In the genomic region with DNA sequence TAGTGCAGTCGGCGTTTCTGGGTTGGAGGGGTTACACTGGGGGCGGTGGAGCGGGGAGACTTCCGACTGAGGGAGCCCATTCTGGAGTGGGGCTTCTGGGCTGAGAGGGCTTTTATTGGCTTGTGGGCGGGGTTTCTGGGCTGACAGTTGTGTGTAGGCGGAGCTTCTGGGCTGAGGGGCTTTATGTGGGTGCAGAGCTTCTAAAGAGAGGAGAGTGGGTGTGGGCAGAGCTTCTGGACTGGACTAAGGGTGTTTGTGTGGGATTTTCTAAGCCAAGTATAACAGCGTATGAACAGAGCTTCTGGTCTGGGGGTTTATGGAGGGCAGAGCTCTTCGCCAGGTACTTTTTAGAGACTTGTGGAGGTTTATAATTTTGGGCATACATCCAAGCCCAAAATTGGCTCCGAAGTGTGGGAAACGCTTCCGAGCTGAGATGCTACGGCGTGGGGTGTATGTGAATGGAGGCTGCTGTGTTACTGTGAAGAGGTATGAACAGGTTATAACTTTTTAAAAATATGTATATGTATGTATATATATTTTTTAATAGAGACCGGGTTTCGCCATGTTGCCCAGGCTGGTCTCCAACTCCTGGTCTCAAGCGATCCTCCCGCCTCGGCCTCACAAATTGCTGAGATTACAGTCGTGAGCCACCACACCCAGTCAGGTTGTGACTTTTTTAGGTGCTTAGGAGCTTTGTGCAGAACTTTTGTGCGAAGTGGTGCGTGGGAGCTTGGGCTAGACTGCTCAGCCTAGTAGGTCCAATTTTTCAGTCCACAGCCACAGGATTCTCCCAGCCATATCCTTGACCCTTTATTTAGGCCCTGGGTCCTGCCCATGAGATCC, we compare ENCODE assay signal across 8 cellular contexts. TPM values are rescaled to one million over a fixed set of nuclear protein-coding genes. Genes with fewer than 3 reads are reported as not detected.
DNase-seq lines count a peak whose midpoint lies in the region; FAIRE-seq and TF ChIP-seq lines count a peak whose summit lies in the region.

No MANE protein-coding gene starts in this region.

- H2AK5ac ChIP-seq in mesendoderm (ENCODE audit: low read length), result peak overlapping the region; percentile 23

- TF ChIP-seq CTCF in HL-60 (IDR thresholded peaks at IDR 0.05; ENCODE audit: insufficient read depth, low read length), result no peak
- no peak for TF ChIP-seq CTCF in bronchial epithelial cell (IDR thresholded peaks at IDR 0.05; ENCODE audit: insufficient read depth, low read length, severe bottlenecking)

- H3K27me3 ChIP-seq in HL-60 (ENCODE audit: insufficient read depth, poor library complexity, severe bottlenecking) (no peaks in the 10 kb centered on the region), bronchial epithelial cell (ENCODE audit: control insufficient read depth, insufficient read depth, low read length) (no peaks in the 10 kb centered on the region), mesendoderm (ENCODE audit: insufficient read depth, low read length, poor library complexity) (no peaks in the 10 kb centered on the region)

- H3K56ac ChIP-seq in mesendoderm (ENCODE audit: low read length), result peak overlapping the region; percentile 80

- no peak overlapping the region for H2BK15ac ChIP-seq in mesendoderm (replicated peaks; ENCODE audit: low read depth)

- H3K9ac ChIP-seq in mesendoderm (ENCODE audit: low read length), result peak overlapping the region; percentile 65

- WGBS in mesendoderm (ENCODE audit: extremely low coverage, insufficient coverage, low lambda C conversion rate), result no CpG with 5 or more reads among the region's 22 CpGs

- no peak overlapping the region for H3K4ac ChIP-seq in mesendoderm (ENCODE audit: low read depth, low read length)

- no peak overlapping the region for H3K23ac ChIP-seq in mesendoderm (ENCODE audit: low read length)

- peaks cover 8% of the 10 kb centered on the region for H3K4me1 ChIP-seq in mesendoderm (ENCODE audit: control insufficient read depth, low read depth, low read length)

- H3K27ac ChIP-seq in HL-60 (replicated peaks), result peak overlapping the region; percentile 83
- H3K27ac ChIP-seq in mesendoderm (ENCODE audit: low read depth, low read length), result no peak overlapping the region

- H3K4me3 ChIP-seq in GM08714 (ENCODE audit: low read length) (peak overlapping the region; percentile 68), HL-60 (replicated peaks; ENCODE audit: insufficient read depth, low read length) (peak overlapping the region; percentile 89), bronchial epithelial cell (ENCODE audit: low read depth, low read length) (peak overlapping the region; percentile 67), mesendoderm (ENCODE audit: low read length) (peak overlapping the region; percentile 66)

- DNase-seq in HL-60 (ENCODE audit: low read depth in 1 of 2, low spot score in 1 of 2) (no peak), bronchial epithelial cell (ENCODE audit: low read depth) (no peak), mesendoderm (no peak), SW480 (ENCODE audit: low spot score) (no peak), NCI-H2227 treated with DMSO at 0.1 percent for 48 hours (lab: John Stamatoyannopoulos, UW) (no peak), AG08396 (ENCODE audit: low spot score) (no peak)
- DNase-seq in stimulated activated CD4-positive, alpha-beta T cell treated with anti-CD3 and anti-CD28 coated beads, Interleukin-2, amount 100 ng/mL, for 48 hours, result no peak

- peaks cover 12% of the 10 kb centered on the region for H3K36me3 ChIP-seq in bronchial epithelial cell (ENCODE audit: control insufficient read depth, insufficient read depth, low read length)
- peaks cover 5% of the 10 kb centered on the region for H3K36me3 ChIP-seq in mesendoderm (ENCODE audit: control insufficient read depth, insufficient read depth, low read length)

- no peak for FAIRE-seq in bronchial epithelial cell (lab: Jason Lieb, UNC)

- H4K8ac ChIP-seq in mesendoderm (ENCODE audit: low read depth, low read length), result no peak overlapping the region

- peak overlapping the region; percentile 35 for H3K18ac ChIP-seq in mesendoderm (ENCODE audit: low read length)

- H2BK120ac ChIP-seq in mesendoderm (ENCODE audit: low read depth, low read length), result no peak overlapping the region

- peaks cover 2% of the 10 kb centered on the region for H3K79me1 ChIP-seq in mesendoderm (ENCODE audit: low read length)

- peak overlapping the region; percentile 82 for H3K4me2 ChIP-seq in mesendoderm (ENCODE audit: low read length)

- no peak overlapping the region for H2BK5ac ChIP-seq in mesendoderm (ENCODE audit: low read length)

- H4K5ac ChIP-seq in mesendoderm (ENCODE audit: low read length), result no peak overlapping the region

- H3K79me2 ChIP-seq in mesendoderm (ENCODE audit: control insufficient read depth, insufficient read depth, low read length), result peaks cover 10% of the 10 kb centered on the region

RNA-seq across cellular contexts. Expression of a gene that starts 0.9 kb away (rescaled TPM):
- total RNA-seq in bronchial epithelial cell, result 2.2 and 2.9 TPM in 2 replicates
- polyA plus RNA-seq in mesendoderm (2013, experiment 1 of 2), result 22.1 TPM
- polyA plus RNA-seq in mesendoderm (2013, experiment 2 of 2), result 20.5 TPM

RNA-seq across cellular contexts. Expression of a gene that starts 34.2 kb away (rescaled TPM):
- 24.2 and 31.1 TPM in 2 replicates for total RNA-seq in bronchial epithelial cell
- 35.1 TPM for polyA plus RNA-seq in mesendoderm (2013, experiment 1 of 2)
- polyA plus RNA-seq in mesendoderm (2013, experiment 2 of 2), result 34.9 TPM

RNA-seq across cellular contexts. Expression of a gene that starts 59.9 kb away (rescaled TPM):
- total RNA-seq in bronchial epithelial cell, result 36.6 and 39.8 TPM in 2 replicates
- 245 TPM for polyA plus RNA-seq in mesendoderm (2013, experiment 1 of 2)
- polyA plus RNA-seq in mesendoderm (2013, experiment 2 of 2), result 252 TPM
